ENCODE assay signal across 8 cellular contexts in genomic region chr1:65149391-65149729, GRCh38. TPM values are rescaled to one million over a fixed set of nuclear protein-coding genes. Genes with fewer than 3 reads are reported as not detected.
DNase-seq lines count a peak whose midpoint lies in the region; ATAC-seq, FAIRE-seq and TF ChIP-seq lines count a peak whose summit lies in the region.

No MANE protein-coding gene starts in this region.

- CTCF ChIA-PET in A549 (lab: Yijun Ruan, JAX) (no interaction called here), K562 (lab: Yijun Ruan, JAX; ENCODE audit: low intra/inter-chr PET ratio) (no interaction called here)

- intact Hi-C loops in K562 (cut with micrococcal nuclease), result loop anchor here (5.0 kb wide), 2 partner anchors 58 to 82 kb away; no protein-coding TSS in a partner anchor

- WGBS in A549 (ENCODE audit: missing lambda C conversion rate), result 83% methylated on average over 9 of the region's 9 CpGs
- WGBS in K562 (ENCODE audit: insufficient coverage, low coverage, missing lambda C conversion rate), result 16% methylated on average over 9 of the region's 9 CpGs

- H3K4me3 ChIP-seq in A549, result peak overlapping the region; percentile 95
- peak overlapping the region; percentile 71 for H3K4me3 ChIP-seq in GM23338
- peak overlapping the region; percentile 64 for H3K4me3 ChIP-seq in K562

- TF ChIP-seq POLR2A in A549 (IDR thresholded peaks at IDR 0.05; ENCODE audit: low read length) (no peak), K562 (conservative IDR thresholded peaks at IDR 0.05) (no peak), GM12891 (IDR thresholded peaks at IDR 0.05; ENCODE audit: low read depth, low read length) (no peak)

- H3K79me2 ChIP-seq in GM23338 (replicated peaks; ENCODE audit: insufficient read depth) (peaks cover 35% of the 10 kb centered on the region), K562 (ENCODE audit: control insufficient read depth, insufficient read depth, low read length) (peaks cover 56% of the 10 kb centered on the region)

- TF ChIP-seq EP300 in A549 (IDR thresholded peaks at IDR 0.05) (no peak), K562 (IDR thresholded peaks at IDR 0.05; ENCODE audit: low read length) (no peak)

- TF ChIP-seq RAD21 in A549 (conservative IDR thresholded peaks at IDR 0.05 in 1 of 2, IDR thresholded peaks at IDR 0.05 in 1 of 2) (no peak), K562 (CRISPR knock-in tag; conservative IDR thresholded peaks at IDR 0.05 in 1 of 2, IDR thresholded peaks at IDR 0.05 in 1 of 2) (no peak)

- H3K36me3 ChIP-seq in GM23338 (ENCODE audit: insufficient read depth), result no peaks in the 10 kb centered on the region
- peaks cover 2% of the 10 kb centered on the region; the same call in 1 of the 3 replicates for H3K36me3 ChIP-seq in K562 (ENCODE audit: control insufficient read depth, insufficient read depth, low read length)

- H3K9ac ChIP-seq in K562 (ENCODE audit: insufficient read depth in 1 of 2, low read depth in 2 of 2, low read length in 2 of 2), result peak overlapping the region; percentile 71 to 95; a peak in 3 of 4 replicates

- DNase-seq in A549 (ENCODE audit: low read depth in 1 of 2, low spot score in 1 of 2), result no peak
- DNase-seq in GM23338 (ENCODE audit: low spot score), result peak; percentile 82
- no peak for DNase-seq in K562 (ENCODE audit: extremely low read depth in 1 of 4, low spot score in 3 of 4)
- DNase-seq in mesothelial cell of epicardium (ENCODE audit: low spot score in 2 of 2, unreplicated experiment in 2 of 2), result no peak
- DNase-seq in cerebellar nuclear complex (lab: John Stamatoyannopoulos, UW), result no peak
- no peak for DNase-seq in stimulated activated CD8-positive, alpha-beta memory T cell treated with anti-CD3 and anti-CD28 coated beads, Interleukin-4, amount 100 ng/mL, for 48 hours
- no peak for DNase-seq in GM12891 (ENCODE audit: insufficient read length, low spot score)
- no peak for DNase-seq in NCI-H2081 (lab: John Stamatoyannopoulos, UW)

- POLR2A ChIA-PET in A549 (lab: Yijun Ruan, JAX) (no interaction called here), K562 (lab: Yijun Ruan, JAX) (interaction anchor here (0.6 to 3.1 kb wide), 5 partner anchors 9 to 1130 kb away, joined by 3 to 22 read pairs (median 3); no protein-coding TSS in a partner anchor)

- H3K4me1 ChIP-seq in A549 (peaks cover 8% of the 10 kb centered on the region; the same call in 1 of the 3 replicates), GM23338 (ENCODE audit: insufficient read depth) (peaks cover 48% of the 10 kb centered on the region), K562 (replicated peaks in 1 of 2; ENCODE audit: control insufficient read depth in 2 of 2, insufficient read depth in 2 of 2, low read length in 2 of 2) (peaks cover 10 to 26% of the 10 kb centered on the region in 2 experiments)

- H3K9me1 ChIP-seq in K562 (ENCODE audit: control insufficient read depth, insufficient read depth, low read length), result no peaks in the 10 kb centered on the region

- H3K36me3 Mint-ChIP-seq in GM23338 (ENCODE audit: low read depth), result peaks cover 20% of the 10 kb centered on the region
- H3K36me3 Mint-ChIP-seq in mesothelial cell of epicardium, result no peaks in the 10 kb centered on the region

- H3K4me3 Mint-ChIP-seq in GM23338 (peak overlapping the region; percentile 93), mesothelial cell of epicardium (peak overlapping the region; percentile 75)

- peak overlapping the region; percentile 89 for H3K27ac Mint-ChIP-seq in GM23338
- peak overlapping the region; percentile 60 for H3K27ac Mint-ChIP-seq in mesothelial cell of epicardium

- H3K9me3 Mint-ChIP-seq in GM23338 (no peaks in the 10 kb centered on the region), mesothelial cell of epicardium (no peaks in the 10 kb centered on the region)

- no TSS peak for BruUV-seq in K562 (replicated peaks; lab: Mats Ljungman, UMichigan)

- no peaks in the 10 kb centered on the region for H3K9me3 ChIP-seq in A549
- H3K9me3 ChIP-seq in K562 (replicated peaks; ENCODE audit: control insufficient read depth, insufficient read depth, low read depth, low read length), result no peaks in the 10 kb centered on the region

- no peak for ATAC-seq in A549
- peak; percentile 5 for ATAC-seq in GM23338
- ATAC-seq in K562, result no peak; the same call in 2 of the 3 replicates

- H3K27me3 ChIP-seq in GM23338 (ENCODE audit: insufficient read depth) (peaks cover 27% of the 10 kb centered on the region), K562 (ENCODE audit: control insufficient read depth in 2 of 2, insufficient read depth in 2 of 2, low read length in 2 of 2) (no peaks in the 10 kb centered on the region)

- H3F3A ChIP-seq in GM23338 (replicated peaks; ENCODE audit: low read depth), result peaks cover 25% of the 10 kb centered on the region

- peaks cover 18% of the 10 kb centered on the region for H3K27me3 Mint-ChIP-seq in GM23338 (ENCODE audit: insufficient read depth, low read depth, poor library complexity)
- peaks cover 62% of the 10 kb centered on the region for H3K27me3 Mint-ChIP-seq in mesothelial cell of epicardium (ENCODE audit: low read depth)

- no peaks in the 10 kb centered on the region for H3K9me2 ChIP-seq in GM23338 (ENCODE audit: insufficient read depth)

- TF ChIP-seq CTCF in A549 (IDR thresholded peaks at IDR 0.05) (no peak), GM23338 (conservative IDR thresholded peaks at IDR 0.05; ENCODE audit: low read depth in 2 of 2) (no peak), K562 (IDR thresholded peaks at IDR 0.05 in 2 of 3, conservative IDR thresholded peaks at IDR 0.05 in 1 of 3; ENCODE audit: insufficient read depth in 2 of 3, low read depth in 1 of 3, low read length in 3 of 3) (no peak), mesothelial cell of epicardium (IDR thresholded peaks at IDR 0.05; ENCODE audit: unreplicated experiment) (no peak)

- H2AFZ ChIP-seq in GM23338 (no peak overlapping the region), K562 (ENCODE audit: low read depth, low read length) (peak overlapping the region; percentile 86)

- peak overlapping the region; percentile 75 to 92; a peak in 5 of 6 replicates for H3K27ac ChIP-seq in A549
- peak overlapping the region; percentile 86 for H3K27ac ChIP-seq in GM23338 (ENCODE audit: low read depth)
- H3K27ac ChIP-seq in K562 (ENCODE audit: extremely low read depth, low read depth, low read length), result peak overlapping the region; percentile 61; the same call in 2 of the 3 replicates

- peaks cover 69% of the 10 kb centered on the region for H3K4me1 Mint-ChIP-seq in GM23338
- H3K4me1 Mint-ChIP-seq in mesothelial cell of epicardium, result peaks cover 14% of the 10 kb centered on the region

- in situ Hi-C loops in K562 (cut with MboI), result no loop called here

- FAIRE-seq in A549 (lab: Jason Lieb, UNC) (no peak), K562 (lab: Jason Lieb, UNC) (peak; percentile 15), GM12891 (lab: Jason Lieb, UNC) (no peak)

- H4K20me1 ChIP-seq in GM23338 (replicated peaks; ENCODE audit: insufficient read depth), result no peaks in the 10 kb centered on the region
- no peaks in the 10 kb centered on the region for H4K20me1 ChIP-seq in K562 (replicated peaks; ENCODE audit: control insufficient read depth, insufficient read depth, low read length)

- peak overlapping the region; percentile 95 for H3K4me2 ChIP-seq in A549
- H3K4me2 ChIP-seq in GM23338, result peak overlapping the region; percentile 74
- H3K4me2 ChIP-seq in K562 (ENCODE audit: insufficient read depth, low read length), result peak overlapping the region; percentile 83

TF ChIP-seq in A549, 52 proteins besides CTCF, POLR2A, EP300 and RAD21 (continues in another document):
- no peak for TF ChIP-seq BHLHE40 (IDR thresholded peaks at IDR 0.05; ENCODE audit: low read depth, low read length)
- no peak for TF ChIP-seq NFE2L2 (conservative IDR thresholded peaks at IDR 0.05; ENCODE audit: low read length)

TF ChIP-seq in GM23338, 12 proteins besides CTCF, POLR2A, EP300 and RAD21 (continues in another document):
- TF ChIP-seq EZH2phosphoT487 (IDR thresholded peaks at IDR 0.05; ENCODE audit: unreplicated experiment) (no peak), POLR2AphosphoS5 (IDR thresholded peaks at IDR 0.05; ENCODE audit: low read depth) (0 out of 2 replicates have a peak, but pooled peaks have one; percentile 18)

TF ChIP-seq in GM12891, 5 proteins besides CTCF, POLR2A, EP300 and RAD21:
- no peak for TF ChIP-seq SPI1 (IDR thresholded peaks at IDR 0.05; ENCODE audit: low read depth, low read length)
- TF ChIP-seq POU2F2 (IDR thresholded peaks at IDR 0.05; ENCODE audit: low read depth, low read length), result no peak
- no peak for TF ChIP-seq POLR2AphosphoS5 (IDR thresholded peaks at IDR 0.05; ENCODE audit: low read depth, low read length)
- no peak for TF ChIP-seq PAX5 (IDR thresholded peaks at IDR 0.05; ENCODE audit: insufficient read depth, low read length, severe bottlenecking)
- TF ChIP-seq TAF1 (IDR thresholded peaks at IDR 0.05; ENCODE audit: low read depth, low read length), result no peak
TF ChIP-seq in GM12891: peak in this region for 0.

RNA-seq across cellular contexts. Expression of gene AK4, which starts 1.4 kb away (rescaled TPM):
- polyA plus RNA-seq in A549 (2011; rRNA removed) (25.9 and 32.6 TPM in 2 replicates), A549 (2017; fragmentation: RNase III; extraction: RNeasy Plus Mini Kit Qiagen cat#74134 plus additional on column Dnase treatment) (10.6 to 11.3 TPM (median 10.9 TPM) in 3 replicates), GM23338 (2016; fragmentation: Nextera tagmentation; extraction: Ambion mirVana) (111 and 127 TPM in 2 replicates), K562 (2011; rRNA removed) (71.2 and 96.6 TPM in 2 replicates), K562 (2014; fragmentation: Illumina TruSeq; extraction: Trizol) (32.4 and 33.1 TPM in 2 replicates), K562 (2014; fragmentation: Nextera tagmentation; extraction: Ambion mirVana) (10 to 100 TPM; 10.9 to 15.1 TPM), K562 (2014; rRNA removed) (23.3 and 24.1 TPM in 2 replicates)
- 5.4 and 9.0 TPM in 2 replicates for polyA plus RNA-seq in A549 (2012; cell fraction: cytosol; rRNA removed)
- polyA plus RNA-seq in A549 (2012; cell fraction: nucleus; rRNA removed), result 3.7 and 4.2 TPM in 2 replicates
- 15.5 and 17.1 TPM in 2 replicates for polyA minus RNA-seq in A549 (2011; rRNA and poly(A)+ RNA removed)
- total RNA-seq in GM23338 (2014; rRNA removed; shearing (Covaris generic)), result 123 and 137 TPM in 2 replicates
- total RNA-seq in K562 (2011; cell fraction: chromatin; rRNA removed; ENCODE audit: low replicate concordance), result 12.9 and 19.3 TPM in 2 replicates
- total RNA-seq in K562 (2011; cell fraction: nucleolus; rRNA removed), result 6.2 and 7.2 TPM in 2 replicates
- 13.3 and 19.4 TPM in 2 replicates for total RNA-seq in K562 (2011; cell fraction: nucleoplasm; rRNA removed)
- total RNA-seq in K562 (2014; rRNA removed) (19.1 and 21.4 TPM in 2 replicates), K562 (2014; rRNA removed; fragmentation: Illumina TruSeq; extraction: Trizol) (21.5 and 24.8 TPM in 2 replicates), K562 (2015; rRNA removed; fragmentation: Illumina TruSeq; extraction: Trizol) (10.4 and 12.0 TPM in 2 replicates), K562 (2021) (34.9 and 36.4 TPM in 2 replicates), mesothelial cell of epicardium (18.7 to 20.7 TPM (median 19.2 TPM) in 3 replicates)
- polyA plus RNA-seq in K562 (2011; cell fraction: cytosol; rRNA removed), result 43.8 and 70.9 TPM in 2 replicates
- 21.2 and 33.7 TPM in 2 replicates for polyA plus RNA-seq in K562 (2011; cell fraction: nucleus; rRNA removed)
- polyA plus RNA-seq in K562 (2012), result 15.5 and 17.3 TPM in 2 replicates
- 77.9 and 90.3 TPM in 2 replicates for polyA minus RNA-seq in K562 (2011; rRNA and poly(A)+ RNA removed)
- 22.5 and 30.3 TPM in 2 replicates for polyA minus RNA-seq in K562 (2011; cell fraction: cytosol; rRNA and poly(A)+ RNA removed)
- 9.0 and 14.2 TPM in 2 replicates for polyA minus RNA-seq in K562 (2011; cell fraction: nucleus; rRNA and poly(A)+ RNA removed)
- 109 TPM for polyA plus RNA-seq in GM12891 (2012; ENCODE audit: low read depth, missing spikeins)

Comparison
In these comparisons a context has a peak if more than half of its experiments do, and no peak if none do; other contexts are left out.
1. Of the 35 proteins assayed by ChIP-seq in both K562 and A549: peak only in K562: KDM1A; only in A549: none; in both: none; in neither: 34.